Comparison of ENCODE assay signal across 19 cellular contexts in the genomic region with DNA sequence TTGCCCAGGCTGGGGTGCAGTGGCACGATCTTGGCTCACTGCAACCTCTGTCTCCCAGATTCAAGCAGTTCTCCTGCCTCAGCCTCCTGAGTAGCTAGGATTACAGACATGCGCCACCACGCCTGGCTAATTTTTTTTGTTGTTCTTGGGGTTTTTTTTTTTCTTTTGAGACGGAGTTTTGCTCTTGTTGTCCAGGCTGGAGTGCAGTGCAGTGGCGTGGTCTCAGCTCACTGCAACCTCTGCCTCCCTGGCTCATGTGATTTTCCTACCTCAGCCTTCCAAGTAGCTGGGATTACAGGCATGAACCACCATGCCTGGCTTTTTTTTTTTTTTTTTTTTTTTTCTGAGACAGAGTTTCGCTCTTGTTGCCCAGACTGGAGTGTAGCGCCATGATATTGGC. TPM values are rescaled to one million over a fixed set of nuclear protein-coding genes. Genes with fewer than 3 reads are reported as not detected.
"Had no signal": no experiment of that assay in that cellular context is flagged by ENCODE, and none has a peak within 500 bp of the region (broad histone marks: within the 10 kb centered on the region; RNA-seq: fewer than 3 reads in every experiment).

No MANE protein-coding gene starts in this region.

RNA-seq across cellular contexts. Expression of a gene that starts 15.0 kb away (rescaled TPM):
- total RNA-seq: activated B cell treated with CpG ODN at 0.5 μM for 24 hours; activated CD4-positive, alpha-beta memory T cell treated with anti-CD3 and anti-CD28 coated beads for 36 hours; activated CD4-positive, alpha-beta T cell treated with anti-CD3 and anti-CD28 coated beads, Interleukin-2, amount 10 ng/mL, durations not matched to agents 24 days and 14 days; activated CD8-positive, alpha-beta memory T cell treated with anti-CD3 and anti-CD28 coated beads for 36 hours; activated CD8-positive, alpha-beta T cell treated with anti-CD3 and anti-CD28 coated beads for 36 hours; activated naive CD4-positive, alpha-beta T cell treated with anti-CD3 and anti-CD28 coated beads for 36 hours; activated naive CD4-positive, alpha-beta T cell treated with anti-CD3 and anti-CD28 coated beads, Interleukin-2, amount 50 U/mL, for 72 hours; activated naive CD8-positive, alpha-beta T cell treated with anti-CD3 and anti-CD28 coated beads for 36 hours; activated T-cell treated with anti-CD3 and anti-CD28 coated beads, Interleukin-2, amount 50 U/mL, for 4 hours; activated T-cell treated with anti-CD3 and anti-CD28 coated beads, Interleukin-2, amount 50 U/mL, for 72 hours; activated T-helper 1 cell treated with anti-CD3 and anti-CD28 coated beads, Interleukin-12 subunit alpha, Interleukin-12 subunit beta, Interleukin-2, Interleukin-4 antibody, amounts not matched to agents 30 ng/mL and 10 ng/mL and 1 ng/mL, durations not matched to agents 14 hours and 24 hours and 36 hours; activated T-helper 17 cell treated with anti-CD3 and anti-CD28 coated beads, Interleukin-2, amount 50 U/mL, for 72 hours; adrenal gland; aorta; astrocyte; body of pancreas; cardiac septum; cerebellum had no signal
- polyA plus RNA-seq: aorta had no signal

RNA-seq across cellular contexts. Expression of a gene that starts 16.4 kb away (rescaled TPM):
- total RNA-seq: activated B cell treated with CpG ODN at 0.5 μM for 24 hours; activated CD4-positive, alpha-beta memory T cell treated with anti-CD3 and anti-CD28 coated beads for 36 hours; activated CD4-positive, alpha-beta T cell treated with anti-CD3 and anti-CD28 coated beads, Interleukin-2, amount 10 ng/mL, durations not matched to agents 24 days and 14 days; activated CD8-positive, alpha-beta memory T cell treated with anti-CD3 and anti-CD28 coated beads for 36 hours; activated CD8-positive, alpha-beta T cell treated with anti-CD3 and anti-CD28 coated beads for 36 hours; activated naive CD4-positive, alpha-beta T cell treated with anti-CD3 and anti-CD28 coated beads for 36 hours; activated naive CD4-positive, alpha-beta T cell treated with anti-CD3 and anti-CD28 coated beads, Interleukin-2, amount 50 U/mL, for 72 hours; activated naive CD8-positive, alpha-beta T cell treated with anti-CD3 and anti-CD28 coated beads for 36 hours; activated T-cell treated with anti-CD3 and anti-CD28 coated beads, Interleukin-2, amount 50 U/mL, for 4 hours; activated T-cell treated with anti-CD3 and anti-CD28 coated beads, Interleukin-2, amount 50 U/mL, for 72 hours; activated T-helper 1 cell treated with anti-CD3 and anti-CD28 coated beads, Interleukin-12 subunit alpha, Interleukin-12 subunit beta, Interleukin-2, Interleukin-4 antibody, amounts not matched to agents 30 ng/mL and 10 ng/mL and 1 ng/mL, durations not matched to agents 14 hours and 24 hours and 36 hours; activated T-helper 17 cell treated with anti-CD3 and anti-CD28 coated beads, Interleukin-2, amount 50 U/mL, for 72 hours; adrenal gland; aorta; astrocyte; body of pancreas; breast epithelium; cardiac septum; cerebellum had no signal
- polyA plus RNA-seq: aorta had no signal
